2 cellular contexts compared by ENCODE assay signal in the genomic region with DNA sequence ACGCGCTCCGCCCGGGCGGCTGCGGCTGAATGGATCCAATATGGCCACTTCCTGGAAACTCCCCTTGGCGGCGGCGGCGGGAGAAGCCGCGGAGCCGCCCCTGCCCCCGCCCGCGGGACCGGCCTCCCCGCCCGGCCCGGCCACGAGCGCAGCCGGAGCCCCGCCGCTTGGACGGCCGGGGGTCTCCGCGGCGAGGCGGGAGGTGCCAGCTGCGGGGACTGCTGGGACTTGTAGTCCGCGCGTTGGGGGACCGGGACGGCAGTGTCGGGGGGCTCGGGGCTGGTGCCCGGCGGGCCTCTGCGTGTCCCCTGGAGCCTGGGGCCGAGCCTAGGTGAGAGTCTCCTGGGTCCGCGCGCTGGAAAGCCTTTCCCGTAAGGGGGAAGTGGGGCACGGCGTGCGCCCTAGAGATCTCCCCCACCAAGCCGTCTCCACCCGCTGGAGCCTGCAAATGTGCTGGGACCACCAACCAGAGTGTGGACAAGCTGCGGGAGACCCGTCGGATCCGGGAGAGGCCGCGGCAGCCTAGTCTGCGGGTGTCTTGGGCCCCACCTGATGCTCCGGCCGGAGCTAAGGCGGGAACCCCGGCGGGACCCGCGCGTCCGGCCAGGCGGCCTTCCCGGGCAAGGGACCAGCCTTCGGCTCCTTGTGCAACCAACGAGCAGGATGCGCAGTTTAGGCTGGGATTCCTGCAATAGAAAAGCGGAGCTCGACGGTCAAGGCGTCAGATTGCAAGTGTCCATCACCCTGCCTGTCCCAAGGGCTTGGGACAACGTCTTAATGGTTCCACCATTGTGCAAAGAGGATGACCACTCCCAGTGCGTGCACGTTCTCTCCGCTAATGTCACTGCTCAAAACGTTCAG.
TF ChIP-seq lines count a peak whose summit lies in the region.

A gene with protein sequence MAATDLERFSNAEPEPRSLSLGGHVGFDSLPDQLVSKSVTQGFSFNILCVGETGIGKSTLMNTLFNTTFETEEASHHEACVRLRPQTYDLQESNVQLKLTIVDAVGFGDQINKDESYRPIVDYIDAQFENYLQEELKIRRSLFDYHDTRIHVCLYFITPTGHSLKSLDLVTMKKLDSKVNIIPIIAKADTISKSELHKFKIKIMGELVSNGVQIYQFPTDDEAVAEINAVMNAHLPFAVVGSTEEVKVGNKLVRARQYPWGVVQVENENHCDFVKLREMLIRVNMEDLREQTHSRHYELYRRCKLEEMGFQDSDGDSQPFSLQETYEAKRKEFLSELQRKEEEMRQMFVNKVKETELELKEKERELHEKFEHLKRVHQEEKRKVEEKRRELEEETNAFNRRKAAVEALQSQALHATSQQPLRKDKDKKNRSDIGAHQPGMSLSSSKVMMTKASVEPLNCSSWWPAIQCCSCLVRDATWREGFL (minus strand): TSS at position 31 of the 861 bp plus-strand sequence. CDS start 102 bp downstream, outside the sequence.

TF ChIP-seq in A549, 52 proteins besides CTCF, POLR2A, EP300 and RAD21 (continued from another document):
- TF ChIP-seq, protein P1, sequence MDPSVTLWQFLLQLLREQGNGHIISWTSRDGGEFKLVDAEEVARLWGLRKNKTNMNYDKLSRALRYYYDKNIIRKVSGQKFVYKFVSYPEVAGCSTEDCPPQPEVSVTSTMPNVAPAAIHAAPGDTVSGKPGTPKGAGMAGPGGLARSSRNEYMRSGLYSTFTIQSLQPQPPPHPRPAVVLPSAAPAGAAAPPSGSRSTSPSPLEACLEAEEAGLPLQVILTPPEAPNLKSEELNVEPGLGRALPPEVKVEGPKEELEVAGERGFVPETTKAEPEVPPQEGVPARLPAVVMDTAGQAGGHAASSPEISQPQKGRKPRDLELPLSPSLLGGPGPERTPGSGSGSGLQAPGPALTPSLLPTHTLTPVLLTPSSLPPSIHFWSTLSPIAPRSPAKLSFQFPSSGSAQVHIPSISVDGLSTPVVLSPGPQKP (IDR thresholded peaks at IDR 0.05; ENCODE audit: low read depth, low read length), result no peak
- TF ChIP-seq, protein P2, sequence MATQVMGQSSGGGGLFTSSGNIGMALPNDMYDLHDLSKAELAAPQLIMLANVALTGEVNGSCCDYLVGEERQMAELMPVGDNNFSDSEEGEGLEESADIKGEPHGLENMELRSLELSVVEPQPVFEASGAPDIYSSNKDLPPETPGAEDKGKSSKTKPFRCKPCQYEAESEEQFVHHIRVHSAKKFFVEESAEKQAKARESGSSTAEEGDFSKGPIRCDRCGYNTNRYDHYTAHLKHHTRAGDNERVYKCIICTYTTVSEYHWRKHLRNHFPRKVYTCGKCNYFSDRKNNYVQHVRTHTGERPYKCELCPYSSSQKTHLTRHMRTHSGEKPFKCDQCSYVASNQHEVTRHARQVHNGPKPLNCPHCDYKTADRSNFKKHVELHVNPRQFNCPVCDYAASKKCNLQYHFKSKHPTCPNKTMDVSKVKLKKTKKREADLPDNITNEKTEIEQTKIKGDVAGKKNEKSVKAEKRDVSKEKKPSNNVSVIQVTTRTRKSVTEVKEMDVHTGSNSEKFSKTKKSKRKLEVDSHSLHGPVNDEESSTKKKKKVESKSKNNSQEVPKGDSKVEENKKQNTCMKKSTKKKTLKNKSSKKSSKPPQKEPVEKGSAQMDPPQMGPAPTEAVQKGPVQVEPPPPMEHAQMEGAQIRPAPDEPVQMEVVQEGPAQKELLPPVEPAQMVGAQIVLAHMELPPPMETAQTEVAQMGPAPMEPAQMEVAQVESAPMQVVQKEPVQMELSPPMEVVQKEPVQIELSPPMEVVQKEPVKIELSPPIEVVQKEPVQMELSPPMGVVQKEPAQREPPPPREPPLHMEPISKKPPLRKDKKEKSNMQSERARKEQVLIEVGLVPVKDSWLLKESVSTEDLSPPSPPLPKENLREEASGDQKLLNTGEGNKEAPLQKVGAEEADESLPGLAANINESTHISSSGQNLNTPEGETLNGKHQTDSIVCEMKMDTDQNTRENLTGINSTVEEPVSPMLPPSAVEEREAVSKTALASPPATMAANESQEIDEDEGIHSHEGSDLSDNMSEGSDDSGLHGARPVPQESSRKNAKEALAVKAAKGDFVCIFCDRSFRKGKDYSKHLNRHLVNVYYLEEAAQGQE (IDR thresholded peaks at IDR 0.05), result no peak
TF ChIP-seq in A549: peak in this region for 1.

TF ChIP-seq in SK-N-SH treated with all-trans-retinoic acid at 6 μM for 48 hours, 23 proteins besides CTCF, POLR2A, EP300 and RAD21 (continued from another document):
- TF ChIP-seq, protein P3, sequence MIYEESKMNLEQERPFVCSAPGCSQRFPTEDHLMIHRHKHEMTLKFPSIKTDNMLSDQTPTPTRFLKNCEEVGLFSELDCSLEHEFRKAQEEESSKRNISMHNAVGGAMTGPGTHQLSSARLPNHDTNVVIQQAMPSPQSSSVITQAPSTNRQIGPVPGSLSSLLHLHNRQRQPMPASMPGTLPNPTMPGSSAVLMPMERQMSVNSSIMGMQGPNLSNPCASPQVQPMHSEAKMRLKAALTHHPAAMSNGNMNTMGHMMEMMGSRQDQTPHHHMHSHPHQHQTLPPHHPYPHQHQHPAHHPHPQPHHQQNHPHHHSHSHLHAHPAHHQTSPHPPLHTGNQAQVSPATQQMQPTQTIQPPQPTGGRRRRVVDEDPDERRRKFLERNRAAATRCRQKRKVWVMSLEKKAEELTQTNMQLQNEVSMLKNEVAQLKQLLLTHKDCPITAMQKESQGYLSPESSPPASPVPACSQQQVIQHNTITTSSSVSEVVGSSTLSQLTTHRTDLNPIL (CRISPR knock-in tag; IDR thresholded peaks at IDR 0.05; ENCODE audit: low read depth), result no peak
- TF ChIP-seq ZFP3 (CRISPR knock-in tag; IDR thresholded peaks at IDR 0.05) (no peak), ZFP30 (CRISPR knock-in tag; IDR thresholded peaks at IDR 0.05) (no peak), ZNF565 (CRISPR knock-in tag; conservative IDR thresholded peaks at IDR 0.05; ENCODE audit: low read depth) (no peak), GLIS3 (CRISPR knock-in tag; IDR thresholded peaks at IDR 0.05) (no peak), OSR1 (CRISPR knock-in tag; IDR thresholded peaks at IDR 0.05) (no peak), ZC3H10 (CRISPR knock-in tag; IDR thresholded peaks at IDR 0.05) (no peak), ZNF70 (CRISPR knock-in tag; IDR thresholded peaks at IDR 0.05) (no peak), TCF4 (CRISPR knock-in tag; IDR thresholded peaks at IDR 0.05; ENCODE audit: borderline replicate concordance) (no peak), SNAI2 (CRISPR knock-in tag; IDR thresholded peaks at IDR 0.05) (no peak), ZNF8 (CRISPR knock-in tag; IDR thresholded peaks at IDR 0.05) (no peak), TOX (CRISPR knock-in tag; IDR thresholded peaks at IDR 0.05; ENCODE audit: borderline replicate concordance) (no peak), CSDC2 (CRISPR knock-in tag; IDR thresholded peaks at IDR 0.05) (no peak)
- TF ChIP-seq, protein P4, sequence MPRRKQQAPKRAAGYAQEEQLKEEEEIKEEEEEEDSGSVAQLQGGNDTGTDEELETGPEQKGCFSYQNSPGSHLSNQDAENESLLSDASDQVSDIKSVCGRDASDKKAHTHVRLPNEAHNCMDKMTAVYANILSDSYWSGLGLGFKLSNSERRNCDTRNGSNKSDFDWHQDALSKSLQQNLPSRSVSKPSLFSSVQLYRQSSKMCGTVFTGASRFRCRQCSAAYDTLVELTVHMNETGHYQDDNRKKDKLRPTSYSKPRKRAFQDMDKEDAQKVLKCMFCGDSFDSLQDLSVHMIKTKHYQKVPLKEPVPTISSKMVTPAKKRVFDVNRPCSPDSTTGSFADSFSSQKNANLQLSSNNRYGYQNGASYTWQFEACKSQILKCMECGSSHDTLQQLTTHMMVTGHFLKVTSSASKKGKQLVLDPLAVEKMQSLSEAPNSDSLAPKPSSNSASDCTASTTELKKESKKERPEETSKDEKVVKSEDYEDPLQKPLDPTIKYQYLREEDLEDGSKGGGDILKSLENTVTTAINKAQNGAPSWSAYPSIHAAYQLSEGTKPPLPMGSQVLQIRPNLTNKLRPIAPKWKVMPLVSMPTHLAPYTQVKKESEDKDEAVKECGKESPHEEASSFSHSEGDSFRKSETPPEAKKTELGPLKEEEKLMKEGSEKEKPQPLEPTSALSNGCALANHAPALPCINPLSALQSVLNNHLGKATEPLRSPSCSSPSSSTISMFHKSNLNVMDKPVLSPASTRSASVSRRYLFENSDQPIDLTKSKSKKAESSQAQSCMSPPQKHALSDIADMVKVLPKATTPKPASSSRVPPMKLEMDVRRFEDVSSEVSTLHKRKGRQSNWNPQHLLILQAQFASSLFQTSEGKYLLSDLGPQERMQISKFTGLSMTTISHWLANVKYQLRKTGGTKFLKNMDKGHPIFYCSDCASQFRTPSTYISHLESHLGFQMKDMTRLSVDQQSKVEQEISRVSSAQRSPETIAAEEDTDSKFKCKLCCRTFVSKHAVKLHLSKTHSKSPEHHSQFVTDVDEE (CRISPR knock-in tag; IDR thresholded peaks at IDR 0.05), result no peak
